ENCODE assay signal across 8 cellular contexts in genomic region chr3:128804017-128804816, GRCh38.
DNase-seq lines count a peak whose midpoint lies in the region; ATAC-seq and TF ChIP-seq lines count a peak whose summit lies in the region.

No MANE protein-coding gene starts in this region.

- H3K4me3 Mint-ChIP-seq in activated CD8-positive, alpha-beta memory T cell treated with anti-CD3 and anti-CD28 coated beads, Interleukin-2, amount 10 ng/mL, durations not matched to agents 7 days and 5 days = peak overlapping the region; percentile 69

- H3K4me1 ChIP-seq in Karpas-422 (ENCODE audit: low read length) = peaks cover 33% of the 10 kb centered on the region

- peaks cover 45% of the 10 kb centered on the region for H3K36me3 Mint-ChIP-seq in activated CD8-positive, alpha-beta memory T cell treated with anti-CD3 and anti-CD28 coated beads, Interleukin-2, amount 10 ng/mL, durations not matched to agents 7 days and 5 days

- H3K9me3 Mint-ChIP-seq in activated CD8-positive, alpha-beta memory T cell treated with anti-CD3 and anti-CD28 coated beads, Interleukin-2, amount 10 ng/mL, durations not matched to agents 7 days and 5 days (ENCODE audit: low read depth) = no peaks in the 10 kb centered on the region

- H3K9me2 ChIP-seq in Karpas-422 (replicated peaks; ENCODE audit: insufficient read depth, low read length) = no peaks in the 10 kb centered on the region

- H3K4me1 Mint-ChIP-seq in activated CD8-positive, alpha-beta memory T cell treated with anti-CD3 and anti-CD28 coated beads, Interleukin-2, amount 10 ng/mL, durations not matched to agents 7 days and 5 days = peaks cover 71% of the 10 kb centered on the region

- ATAC-seq in GM21723 (IDR thresholded peaks at IDR 0.05; ENCODE audit: unreplicated experiment) = peak; percentile 86
- peak; percentile 88 for ATAC-seq in activated CD8-positive, alpha-beta memory T cell treated with anti-CD3 and anti-CD28 coated beads, Interleukin-2, amount 10 ng/mL, durations not matched to agents 7 days and 5 days

- peak overlapping the region; percentile 9 for H3K4me2 ChIP-seq in Karpas-422 (ENCODE audit: low read depth, low read length, poor library complexity, severe bottlenecking)

- peaks cover 52% of the 10 kb centered on the region for H3K79me2 ChIP-seq in Karpas-422 (ENCODE audit: low read length)

- H3K9ac ChIP-seq in Karpas-422 (ENCODE audit: low read length) = no peak overlapping the region

- peak overlapping the region; percentile 46; the same call in 1 of the 2 replicates for H3K4me3 ChIP-seq in GM08714 (ENCODE audit: low read length)
- H3K4me3 ChIP-seq in Karpas-422 (ENCODE audit: low read length) = no peak overlapping the region
- peak overlapping the region; percentile 32 for H3K4me3 ChIP-seq in fibroblast of the aortic adventitia (ENCODE audit: low read depth, low read length)

- no peaks in the 10 kb centered on the region for H4K20me1 ChIP-seq in Karpas-422 (ENCODE audit: insufficient read depth, low read depth, low read length)

- H2AFZ ChIP-seq in Karpas-422 (ENCODE audit: low read length) = no peak overlapping the region

- DNase-seq in Karpas-422 = no peak
- DNase-seq in activated CD8-positive, alpha-beta memory T cell treated with anti-CD3 and anti-CD28 coated beads, Interleukin-2, amount 10 ng/mL, durations not matched to agents 7 days and 5 days = peak; percentile 84
- peak; percentile 44 for DNase-seq in fibroblast of the aortic adventitia (ENCODE audit: low read depth)
- peak; percentile 54 for DNase-seq in stimulated activated CD4-positive, alpha-beta T cell treated with anti-CD3 and anti-CD28 coated beads, Interleukin-12 subunit alpha, Interleukin-12 subunit beta, amount 100 ng/mL, for 4 hours
- no peak for DNase-seq in hypothalamus (lab: John Stamatoyannopoulos, UW)
- DNase-seq in NCI-H2081 treated with DMSO at 0.1 percent for 48 hours (lab: John Stamatoyannopoulos, UW) = no peak

- no peaks in the 10 kb centered on the region for H3K27me3 ChIP-seq in Karpas-422 (ENCODE audit: low read length)

- no peaks in the 10 kb centered on the region for H3K27me3 Mint-ChIP-seq in activated CD8-positive, alpha-beta memory T cell treated with anti-CD3 and anti-CD28 coated beads, Interleukin-2, amount 10 ng/mL, durations not matched to agents 7 days and 5 days

- H3K27ac Mint-ChIP-seq in activated CD8-positive, alpha-beta memory T cell treated with anti-CD3 and anti-CD28 coated beads, Interleukin-2, amount 10 ng/mL, durations not matched to agents 7 days and 5 days = peak overlapping the region; percentile 84

- peaks cover 4% of the 10 kb centered on the region; the same call in 1 of the 2 replicates for H3K36me3 ChIP-seq in Karpas-422 (ENCODE audit: insufficient read depth, low read length)

- no peaks in the 10 kb centered on the region for H3K9me3 ChIP-seq in Karpas-422 (ENCODE audit: low read length)

- CTCF ChIA-PET in activated CD8-positive, alpha-beta memory T cell treated with anti-CD3 and anti-CD28 coated beads, Interleukin-2, amount 10 ng/mL, durations not matched to agents 7 days and 5 days (lab: Charles Lee) = interaction anchor here (1.0 to 2.5 kb wide), 7 partner anchors 9 to 187 kb away, joined by 3 to 14 read pairs (median 8); no protein-coding TSS in a partner anchor

- TF ChIP-seq CTCF in fibroblast of the aortic adventitia (IDR thresholded peaks at IDR 0.05; ENCODE audit: insufficient read depth, low read length) = no peak

- 0 out of 2 replicates have a peak overlapping the region, but pooled peaks have one; percentile 3 for H3K27ac ChIP-seq in Karpas-422 (ENCODE audit: low read length)

Comparison
In these comparisons a context has a peak if more than half of its experiments do, and no peak if none do; other contexts are left out.
1. DNase-seq: peak in activated CD8-positive, alpha-beta memory T cell treated with anti-CD3 and anti-CD28 coated beads, Interleukin-2, amount 10 ng/mL, durations not matched to agents 7 days and 5 days (single experiment), fibroblast of the aortic adventitia (single experiment) and stimulated activated CD4-positive, alpha-beta T cell treated with anti-CD3 and anti-CD28 coated beads, Interleukin-12 subunit alpha, Interleukin-12 subunit beta, amount 100 ng/mL, for 4 hours (single experiment); none in Karpas-422 (single experiment), hypothalamus (0 of 51) and NCI-H2081 treated with DMSO at 0.1 percent for 48 hours (single experiment).